Comparison of ENCODE assay signal across 8 cellular contexts in the genomic region with DNA sequence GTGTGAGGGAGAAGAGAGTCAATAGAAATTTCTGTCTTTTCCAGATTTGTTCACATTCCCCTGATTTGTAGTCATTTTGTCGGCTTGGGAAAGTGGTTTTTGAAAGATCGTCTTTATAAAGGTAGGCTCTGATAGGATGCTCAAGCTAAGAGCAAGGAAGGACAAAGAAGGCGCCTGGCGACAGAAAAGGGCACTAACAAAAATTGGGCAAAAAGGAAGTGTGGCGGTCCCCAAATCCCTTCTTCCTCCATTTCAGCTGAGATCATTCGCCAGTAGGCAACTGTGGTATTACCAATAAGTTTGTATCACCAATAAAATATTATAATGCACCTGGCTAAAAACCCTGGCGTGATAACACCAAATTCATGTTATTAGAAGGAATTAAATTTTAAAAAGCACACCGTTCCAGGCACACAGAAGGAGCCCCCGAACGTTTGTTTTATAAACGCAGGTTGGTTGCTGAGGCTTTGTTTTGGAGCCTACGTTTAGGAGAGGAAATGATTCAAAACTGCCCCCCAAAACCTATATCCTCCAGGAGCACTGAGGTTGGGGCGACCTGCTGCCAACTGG. TPM values are rescaled to one million over a fixed set of nuclear protein-coding genes. Genes with fewer than 3 reads are reported as not detected.
DNase-seq lines count a peak whose midpoint lies in the region; ATAC-seq, FAIRE-seq and TF ChIP-seq lines count a peak whose summit lies in the region.

No MANE protein-coding gene starts in this region.

- H3K27me3 ChIP-seq in K562 (ENCODE audit: control insufficient read depth in 2 of 2, insufficient read depth in 2 of 2, low read length in 2 of 2): no peaks in the 10 kb centered on the region
- no peaks in the 10 kb centered on the region for H3K27me3 ChIP-seq in transverse colon

- intact Hi-C loops in activated naive CD4-positive, alpha-beta T cell treated with anti-CD3 and anti-CD28 coated beads for 36 hours (cut with micrococcal nuclease): loop anchor here (1.0 to 10.0 kb wide), 11 partner anchors 62 to 1886 kb away; a partner anchor contains a TSS
- intact Hi-C loops in K562 (cut with micrococcal nuclease) (no loop called here), transverse colon (cut with DNase I; ENCODE audit: low total_unique reads) (loop anchor here (5.0 kb wide), 1 partner anchor 63 kb away; no protein-coding TSS in a partner anchor)

- TF ChIP-seq EP300 in K562 (IDR thresholded peaks at IDR 0.05; ENCODE audit: low read length) (no peak), transverse colon (IDR thresholded peaks at IDR 0.05; ENCODE audit: low read depth) (no peak)

- CTCF ChIA-PET in activated naive CD4-positive, alpha-beta T cell treated with anti-CD3 and anti-CD28 coated beads for 36 hours (lab: Charles Lee): interaction anchor here (0.9 to 7.4 kb wide), 4 partner anchors 68 to 418 kb away, joined by 3 to 59 read pairs (median 3); no protein-coding TSS in a partner anchor
- CTCF ChIA-PET in K562 (lab: Yijun Ruan, JAX; ENCODE audit: low intra/inter-chr PET ratio): no interaction called here

- peaks cover 30% of the 10 kb centered on the region for H3K4me1 Mint-ChIP-seq in activated naive CD4-positive, alpha-beta T cell treated with anti-CD3 and anti-CD28 coated beads for 36 hours (ENCODE audit: low read depth)

- no peak for TF ChIP-seq RAD21 in K562 (CRISPR knock-in tag; conservative IDR thresholded peaks at IDR 0.05 in 1 of 2, IDR thresholded peaks at IDR 0.05 in 1 of 2)

- in situ Hi-C loops in K562 (cut with MboI): no loop called here
- in situ Hi-C loops in transverse colon (cut with MboI; ENCODE audit: low pct_ligation_motif_present in 1 of 4, low pct_unique_long_range_greater_than_20kb in 1 of 4, low sequenced_read_pairs in 3 of 4): loop anchor here in 3 of 4 donors (10.0 kb wide), 2 partner anchors 66 to 416 kb away; no protein-coding TSS in a partner anchor

- H3K27me3 Mint-ChIP-seq in activated naive CD4-positive, alpha-beta T cell treated with anti-CD3 and anti-CD28 coated beads for 36 hours (ENCODE audit: low read depth): no peaks in the 10 kb centered on the region

- no peak for TF ChIP-seq POLR2A in K562 (conservative IDR thresholded peaks at IDR 0.05)
- no peak for TF ChIP-seq POLR2A in transverse colon (IDR thresholded peaks at IDR 0.05)

- H3K4me3 Mint-ChIP-seq in activated naive CD4-positive, alpha-beta T cell treated with anti-CD3 and anti-CD28 coated beads for 36 hours: peak overlapping the region; percentile 86

- POLR2A ChIA-PET in K562 (lab: Yijun Ruan, JAX): interaction anchor here (0.6 to 1.3 kb wide), 10 partner anchors 11 to 287 kb away, joined by 3 to 12 read pairs (median 4); no protein-coding TSS in a partner anchor

- H2AFZ ChIP-seq in K562 (ENCODE audit: low read depth, low read length): peak overlapping the region; percentile 85

- H3K36me3 ChIP-seq in K562 (ENCODE audit: control insufficient read depth, insufficient read depth, low read length) (no peaks in the 10 kb centered on the region), transverse colon (no peaks in the 10 kb centered on the region)

- ATAC-seq in K562 (no peak), GM19324 (IDR thresholded peaks at IDR 0.05; ENCODE audit: low FRiP score, unreplicated experiment) (no peak), GM19351 (IDR thresholded peaks at IDR 0.05; ENCODE audit: unreplicated experiment) (no peak)

- peak overlapping the region; percentile 90 for H3K27ac Mint-ChIP-seq in activated naive CD4-positive, alpha-beta T cell treated with anti-CD3 and anti-CD28 coated beads for 36 hours

- H4K20me1 ChIP-seq in K562 (replicated peaks; ENCODE audit: control insufficient read depth, insufficient read depth, low read length): no peaks in the 10 kb centered on the region

- H3K9me3 Mint-ChIP-seq in activated naive CD4-positive, alpha-beta T cell treated with anti-CD3 and anti-CD28 coated beads for 36 hours: no peaks in the 10 kb centered on the region

- FAIRE-seq in K562 (lab: Jason Lieb, UNC): no peak

- TSS peak; percentile 95 for BruUV-seq in K562 (replicated peaks; lab: Mats Ljungman, UMichigan)

- TF ChIP-seq CTCF in K562 (IDR thresholded peaks at IDR 0.05 in 2 of 3, conservative IDR thresholded peaks at IDR 0.05 in 1 of 3; ENCODE audit: insufficient read depth in 2 of 3, low read depth in 1 of 3, low read length in 3 of 3) (no peak), transverse colon (IDR thresholded peaks at IDR 0.05) (no peak)

- no peaks in the 10 kb centered on the region for H3K36me3 Mint-ChIP-seq in activated naive CD4-positive, alpha-beta T cell treated with anti-CD3 and anti-CD28 coated beads for 36 hours (ENCODE audit: low read depth)

- H3K4me1 ChIP-seq in K562 (replicated peaks in 1 of 2; ENCODE audit: control insufficient read depth in 2 of 2, insufficient read depth in 2 of 2, low read length in 2 of 2) (peaks cover 9 to 13% of the 10 kb centered on the region in 2 experiments), transverse colon (peaks cover 12 to 36% (median 23%) of the 10 kb centered on the region in 4 donors)

- H3K4me2 ChIP-seq in K562 (ENCODE audit: insufficient read depth, low read length): peak overlapping the region; percentile 83

- 15% methylated on average over 13 of the region's 13 CpGs for WGBS in K562 (ENCODE audit: insufficient coverage, low coverage, missing lambda C conversion rate)
- 42 to 51% methylated on average over 12 to 13 of the region's 13 CpGs for WGBS in transverse colon (ENCODE audit: low coverage in 1 of 2), 2 donors

- H3K4me3 ChIP-seq in K562: peak overlapping the region; percentile 75
- H3K4me3 ChIP-seq in transverse colon: peak overlapping the region; percentile 46 to 94 (median 84)

- H3K27ac ChIP-seq in K562 (ENCODE audit: extremely low read depth, low read depth, low read length) (peak overlapping the region; percentile 96), transverse colon (peak overlapping the region; percentile 91 to 98 (median 97))

- no peaks in the 10 kb centered on the region for H3K9me3 ChIP-seq in K562 (replicated peaks; ENCODE audit: control insufficient read depth, insufficient read depth, low read depth, low read length)
- no peaks in the 10 kb centered on the region for H3K9me3 ChIP-seq in transverse colon

- peak overlapping the region; percentile 79 to 90 for H3K9ac ChIP-seq in K562 (ENCODE audit: insufficient read depth in 1 of 2, low read depth in 2 of 2, low read length in 2 of 2)

- DNase-seq in activated naive CD4-positive, alpha-beta T cell treated with anti-CD3 and anti-CD28 coated beads for 36 hours: no peak
- DNase-seq in activated naive CD4-positive, alpha-beta T cell treated with anti-CD3 and anti-CD28 coated beads, Interleukin-2, amount 50 U/mL, for 16 hours: no peak
- peak in 1 of 4 experiments; percentile 12 for DNase-seq in K562 (ENCODE audit: extremely low read depth in 1 of 4, low spot score in 3 of 4)
- DNase-seq in medulla oblongata (ENCODE audit: extremely low spot score): peak; percentile 47
- no peak for DNase-seq in transverse colon
- no peak for DNase-seq in GM19238 (ENCODE audit: insufficient read length, low spot score)

- no peaks in the 10 kb centered on the region for H3K9me1 ChIP-seq in K562 (ENCODE audit: control insufficient read depth, insufficient read depth, low read length)

- H3K79me2 ChIP-seq in K562 (ENCODE audit: control insufficient read depth, insufficient read depth, low read length): peaks cover 38% of the 10 kb centered on the region

TF ChIP-seq in K562, 482 proteins besides CTCF, POLR2A, EP300 and RAD21 (continues in another document):
- peak; percentile 35; the same call in 1 of the 2 replicates for TF ChIP-seq SPI1 (IDR thresholded peaks at IDR 0.05; ENCODE audit: borderline replicate concordance, low read depth, low read length)
- TF ChIP-seq POLR2H (tag; IDR thresholded peaks at IDR 0.05; ENCODE audit: low read depth): 0 out of 2 replicates have a peak, but pooled peaks have one; percentile 55
- TF ChIP-seq MBD2 (IDR thresholded peaks at IDR 0.05; ENCODE audit: borderline replicate concordance, low read depth): 0 out of 2 replicates have a peak, but pooled peaks have one; percentile 8
- TF ChIP-seq KLF6 (CRISPR knock-in tag; IDR thresholded peaks at IDR 0.05; ENCODE audit: borderline replicate concordance): no peak
- 0 out of 2 replicates have a peak, but pooled peaks have one; percentile 47 for TF ChIP-seq ZNF830 (CRISPR knock-in tag; IDR thresholded peaks at IDR 0.05)
- TF ChIP-seq, protein P1, sequence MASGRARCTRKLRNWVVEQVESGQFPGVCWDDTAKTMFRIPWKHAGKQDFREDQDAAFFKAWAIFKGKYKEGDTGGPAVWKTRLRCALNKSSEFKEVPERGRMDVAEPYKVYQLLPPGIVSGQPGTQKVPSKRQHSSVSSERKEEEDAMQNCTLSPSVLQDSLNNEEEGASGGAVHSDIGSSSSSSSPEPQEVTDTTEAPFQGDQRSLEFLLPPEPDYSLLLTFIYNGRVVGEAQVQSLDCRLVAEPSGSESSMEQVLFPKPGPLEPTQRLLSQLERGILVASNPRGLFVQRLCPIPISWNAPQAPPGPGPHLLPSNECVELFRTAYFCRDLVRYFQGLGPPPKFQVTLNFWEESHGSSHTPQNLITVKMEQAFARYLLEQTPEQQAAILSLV (tag; IDR thresholded peaks at IDR 0.05): no peak
- TF ChIP-seq SMARCE1 (IDR thresholded peaks at IDR 0.05): 0 out of 2 replicates have a peak, but pooled peaks have one; percentile 23
- TF ChIP-seq SAP30 (IDR thresholded peaks at IDR 0.05; ENCODE audit: borderline replicate concordance, insufficient read depth, low read depth, low read length, poor library complexity, severe bottlenecking): no peak

RNA-seq across cellular contexts. Expression of a gene that starts 0.8 kb away (rescaled TPM):
- total RNA-seq in activated naive CD4-positive, alpha-beta T cell treated with anti-CD3 and anti-CD28 coated beads for 36 hours: 10 to 100 TPM; 28.4 to 29.8 TPM
- 56.0 and 99.3 TPM in 2 replicates for total RNA-seq in K562 (2011; cell fraction: chromatin; rRNA removed; ENCODE audit: low replicate concordance)
- total RNA-seq in K562 (2011; cell fraction: nucleolus; rRNA removed): 26.2 and 43.8 TPM in 2 replicates
- total RNA-seq in K562 (2011; cell fraction: nucleoplasm; rRNA removed): 28.8 and 32.3 TPM in 2 replicates
- total RNA-seq in K562 (2014; rRNA removed) (26.8 and 27.8 TPM in 2 replicates), K562 (2014; rRNA removed; fragmentation: Illumina TruSeq; extraction: Trizol) (27.3 and 29.2 TPM in 2 replicates), K562 (2015; rRNA removed; fragmentation: Illumina TruSeq; extraction: Trizol) (24.1 and 30.6 TPM in 2 replicates), K562 (2021) (30.0 and 30.8 TPM in 2 replicates), transverse colon (10 to 100 TPM; 18.7 to 46.6 (median 25.8) TPM)
- polyA plus RNA-seq in K562 (2011; rRNA removed) (26.6 and 32.8 TPM in 2 replicates), K562 (2014; fragmentation: Illumina TruSeq; extraction: Trizol) (17.8 and 20.6 TPM in 2 replicates), K562 (2014; fragmentation: Nextera tagmentation; extraction: Ambion mirVana) (1 to 10 TPM; 5.0 to 7.1 TPM), K562 (2014; rRNA removed) (12.4 and 20.3 TPM in 2 replicates)
- 6.4 and 9.3 TPM in 2 replicates for polyA plus RNA-seq in K562 (2011; cell fraction: cytosol; rRNA removed)
- polyA plus RNA-seq in K562 (2011; cell fraction: nucleus; rRNA removed): 31.6 and 32.6 TPM in 2 replicates
- polyA plus RNA-seq in K562 (2012): 8.3 and 15.8 TPM in 2 replicates
- polyA minus RNA-seq in K562 (2011; rRNA and poly(A)+ RNA removed): 61.8 and 68.8 TPM in 2 replicates
- 14.2 and 19.1 TPM in 2 replicates for polyA minus RNA-seq in K562 (2011; cell fraction: cytosol; rRNA and poly(A)+ RNA removed)
- polyA minus RNA-seq in K562 (2011; cell fraction: nucleus; rRNA and poly(A)+ RNA removed): 50.9 and 73.2 TPM in 2 replicates
